Comparison of ENCODE assay signal across 23 cellular contexts in the genomic region with DNA sequence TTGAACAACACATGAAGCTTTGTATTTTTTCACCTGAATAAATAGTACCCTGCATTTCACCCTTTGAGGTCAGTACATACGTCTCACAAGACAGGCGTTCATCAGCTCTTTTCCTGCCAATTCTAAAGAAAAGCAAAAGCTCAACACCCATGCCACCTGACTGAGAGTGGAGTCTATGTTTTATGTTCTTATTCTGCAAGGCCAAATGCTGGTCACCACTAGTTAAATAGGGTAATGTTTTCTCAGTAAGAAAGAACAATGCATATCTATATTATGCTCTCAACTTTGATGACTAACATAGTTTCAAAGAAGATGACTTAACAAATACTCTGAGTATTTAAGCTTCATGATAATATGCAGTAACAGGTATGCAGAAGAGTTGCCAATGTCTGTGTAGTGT.
A peak's percentile ranks its signal among the peaks of the same experiment; 100 is the strongest.
DNase-seq lines count a peak whose midpoint lies in the region; ATAC-seq and TF ChIP-seq lines count a peak whose summit lies in the region.
"Had no signal": no experiment of that assay in that cellular context is flagged by ENCODE, and none has a peak within 500 bp of the region (broad histone marks: within the 10 kb centered on the region; RNA-seq: fewer than 3 reads in every experiment).

No MANE protein-coding gene starts in this region.

- no peak for TF ChIP-seq CTCF in astrocyte of the spinal cord (IDR thresholded peaks at IDR 0.05; ENCODE audit: low read depth, low read length)

- in situ Hi-C loops in astrocyte of the spinal cord (cut with HindIII; ENCODE audit: low sequenced_read_pairs) = no loop called here

- no peak overlapping the region for H3K4me3 ChIP-seq in astrocyte of the spinal cord (ENCODE audit: low read depth, low read length)
- H3K4me3 ChIP-seq: dorsolateral prefrontal cortex, lower lobe of right lung, spleen, transverse colon had no signal

- no peak for ATAC-seq in GM18502 (IDR thresholded peaks at IDR 0.05; ENCODE audit: poor library complexity, unreplicated experiment)
- ATAC-seq: activated naive CD4-positive, alpha-beta T cell treated with anti-CD3 and anti-CD28 coated beads, Interleukin-2, amount 50 U/mL, for 72 hours; lower lobe of right lung; natural killer cell had no signal

- DNase-seq in DMS53 treated with DMSO at 0.1 percent for 48 hours (lab: John Stamatoyannopoulos, UW; ENCODE audit: unreplicated experiment) (peak; percentile 53), NCI-H146 treated with DMSO at 0.1 percent for 48 hours (lab: John Stamatoyannopoulos, UW; ENCODE audit: unreplicated experiment) (peak; percentile 9), astrocyte of the spinal cord (ENCODE audit: low read depth, low spot score) (peak; percentile 66), kidney tubule cell (ENCODE audit: low spot score) (peak; percentile 33), AG20443 (ENCODE audit: low spot score) (no peak), HuH-7 (ENCODE audit: low spot score) (no peak)
- DNase-seq: activated CD4-positive, alpha-beta memory T cell treated with anti-CD3 and anti-CD28 coated beads, Interleukin-2, amount 10 ng/mL, durations not matched to agents 7 days and 5 days; anterior cingulate cortex; Caco-2; cerebellar nuclear complex; dorsolateral prefrontal cortex; glutamatergic neuron; Kasumi-1; kidney glomerular epithelial cell; lower lobe of right lung; natural killer cell; NCI-H1694 treated with DMSO at 0.1 percent for 48 hours; NCI-H526 treated with DMSO at 0.1 percent for 48 hours; spleen; stimulated activated CD4-positive, alpha-beta T cell treated with anti-CD3 and anti-CD28 coated beads, Interleukin-2, amount 100 ng/mL, for 48 hours; transverse colon had no signal

Comparison
In these comparisons a context has a peak if more than half of its experiments do, and no peak if none do; other contexts are left out.
1. DNase-seq: peak in DMS53 treated with DMSO at 0.1 percent for 48 hours (single experiment), NCI-H146 treated with DMSO at 0.1 percent for 48 hours (single experiment), astrocyte of the spinal cord (single experiment) and kidney tubule cell (single experiment); none in AG20443 (single experiment) and HuH-7 (single experiment).